11 cellular contexts compared by ENCODE assay signal in the genomic region with DNA sequence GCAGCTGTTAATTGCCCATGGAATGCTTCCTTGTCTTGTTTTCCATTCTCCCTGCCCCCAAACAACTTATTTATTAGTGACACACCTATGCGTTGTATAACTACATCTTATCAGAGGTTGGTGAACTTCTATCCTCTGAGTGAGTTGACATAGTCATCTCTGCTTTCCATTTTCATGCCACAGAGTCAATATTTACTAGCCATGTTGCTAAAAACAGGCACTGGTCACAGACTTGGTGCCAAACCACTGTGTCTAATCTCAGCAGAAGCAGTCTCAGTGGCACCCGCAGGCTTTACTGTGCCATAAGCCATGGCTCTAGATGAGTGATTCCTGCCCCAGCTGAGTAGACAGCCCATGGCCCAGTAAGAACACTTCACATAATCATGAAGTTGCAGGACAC. TPM values are rescaled to one million over a fixed set of nuclear protein-coding genes. Genes with fewer than 3 reads are reported as not detected.
A peak's percentile ranks its signal among the peaks of the same experiment; 100 is the strongest.
DNase-seq lines count a peak whose midpoint lies in the region; ATAC-seq, FAIRE-seq and TF ChIP-seq lines count a peak whose summit lies in the region.
"Had no signal": no experiment of that assay in that cellular context is flagged by ENCODE, and none has a peak within 500 bp of the region (broad histone marks: within the 10 kb centered on the region; RNA-seq: fewer than 3 reads in every experiment).

No MANE protein-coding gene starts in this region.

- H3K4me3 ChIP-seq in Panc1 (ENCODE audit: low read depth in 2 of 2, low read length in 2 of 2) = no peak overlapping the region
- H3K4me3 ChIP-seq in HepG2 (replicated peaks in 1 of 3; ENCODE audit: insufficient read depth in 1 of 3, low read depth in 2 of 3, low read length in 3 of 3) = no peak overlapping the region

- no peak overlapping the region for H3K27ac ChIP-seq in Panc1 (ENCODE audit: low read length)
- H3K27ac ChIP-seq in HepG2 (ENCODE audit: extremely low read length, insufficient read depth, low read length) = no peak overlapping the region
- H3K27ac ChIP-seq: neutrophil had no signal

- peak overlapping the region; percentile 13; the same call in 1 of the 2 replicates for H3K4me2 ChIP-seq in HepG2 (ENCODE audit: low read depth, low read length)

- FAIRE-seq in HepG2 (lab: Jason Lieb, UNC) = no peak

- ATAC-seq in GM21786 (IDR thresholded peaks at IDR 0.05; ENCODE audit: unreplicated experiment) = peak; percentile 79
- ATAC-seq in Panc1 = peak; percentile 32; the same call in 1 of the 2 replicates
- peak; percentile 49 for ATAC-seq in HepG2

- H3K36me3 ChIP-seq in Panc1 (ENCODE audit: control insufficient read depth, insufficient read depth, low read length) (no peaks in the 10 kb centered on the region), HepG2 (replicated peaks in 1 of 2; ENCODE audit: control insufficient read depth in 1 of 2, insufficient read depth in 2 of 2, low read length in 2 of 2) (no peaks in the 10 kb centered on the region)

- H3K9ac ChIP-seq in HepG2 (ENCODE audit: insufficient read depth, low read depth, low read length) = no peak overlapping the region

- WGBS in HepG2 (ENCODE audit: low lambda C conversion rate) = 0% methylated on average over 2 of the region's 2 CpGs

- no peak for TF ChIP-seq RAD21 in HepG2 (CRISPR knock-in tag; IDR thresholded peaks at IDR 0.05)

- no peaks in the 10 kb centered on the region for H3K79me2 ChIP-seq in HepG2 (ENCODE audit: insufficient read depth, low read length)

- DNase-seq in AG08395 (ENCODE audit: low spot score) (peak; percentile 44), Panc1 (ENCODE audit: low read depth, low spot score) (peak; percentile 62), HepG2 (ENCODE audit: low spot score) (peak; percentile 64), Ammon's horn (ENCODE audit: low spot score) (no peak), NCI-H146 treated with DMSO at 0.1 percent for 48 hours (lab: John Stamatoyannopoulos, UW; ENCODE audit: unreplicated experiment) (no peak), NCI-H1105 (lab: John Stamatoyannopoulos, UW) (no peak)
- DNase-seq in activated naive CD4-positive, alpha-beta T cell treated with anti-CD3 and anti-CD28 coated beads, Interleukin-2, amount 50 U/mL, for 16 hours = no peak
- DNase-seq: activated CD4-positive, CD25-positive, alpha-beta regulatory T cell treated with anti-CD3 and anti-CD28 coated beads, Interleukin-2, amount 50 U/mL, for 72 hours; AML-193 had no signal

- H3K27me3 ChIP-seq in Panc1 (ENCODE audit: control insufficient read depth, insufficient read depth, low read length) = no peaks in the 10 kb centered on the region
- no peaks in the 10 kb centered on the region; a peak in 1 of 5 replicates for H3K27me3 ChIP-seq in HepG2 (ENCODE audit: control insufficient read depth in 1 of 2, insufficient read depth in 2 of 2, low read length in 2 of 2)
- H3K27me3 ChIP-seq: neutrophil had no signal

- H2AFZ ChIP-seq in HepG2 (ENCODE audit: low read length) = no peak overlapping the region

- no peaks in the 10 kb centered on the region for H4K20me1 ChIP-seq in HepG2 (ENCODE audit: insufficient read depth, low read length)

- TF ChIP-seq EP300 in HepG2 (IDR thresholded peaks at IDR 0.05; ENCODE audit: low read depth in 2 of 2, low read length in 2 of 2) (no peak; a peak in 1 of 4 replicates), HepG2 (CRISPR knock-in tag; IDR thresholded peaks at IDR 0.05; ENCODE audit: borderline replicate concordance) (no peak)

- POLR2A ChIA-PET in Panc1 (lab: Charles Lee) (no interaction called here), HepG2 (lab: Yijun Ruan, JAX) (no interaction called here)

- TF ChIP-seq POLR2A in HepG2 (IDR thresholded peaks at IDR 0.05; ENCODE audit: insufficient read depth in 1 of 2, low read depth in 2 of 2, low read length in 2 of 2) = no peak

- H3K4me1 ChIP-seq in Panc1 (ENCODE audit: control insufficient read depth, insufficient read depth, low read length) (peaks cover 11% of the 10 kb centered on the region), HepG2 (ENCODE audit: insufficient read depth, low read length) (peaks cover 43% of the 10 kb centered on the region)

- intact Hi-C loops in Panc1 (cut with micrococcal nuclease; ENCODE audit: unreplicated experiment) = no loop called here
- intact Hi-C loops in HepG2 (cut with micrococcal nuclease; ENCODE audit: unreplicated experiment) = no loop called here

- H3K9me3 ChIP-seq in Panc1 (ENCODE audit: control insufficient read depth, insufficient read depth, low read depth, low read length) (peaks cover 3% of the 10 kb centered on the region; the same call in 1 of the 2 replicates), HepG2 (ENCODE audit: low read length) (peaks cover 8% of the 10 kb centered on the region; the same call in 1 of the 2 replicates)
- H3K9me3 ChIP-seq: neutrophil had no signal

- CTCF ChIA-PET in Panc1 (lab: Charles Lee) (no interaction called here), HepG2 (lab: Yijun Ruan, JAX; ENCODE audit: low intra/inter-chr PET ratio, low total read pairs) (no interaction called here)

- TF ChIP-seq CTCF in Panc1 (IDR thresholded peaks at IDR 0.05) (no peak), HepG2 (CRISPR knock-in tag; IDR thresholded peaks at IDR 0.05) (no peak)

- in situ Hi-C loops in Panc1 (cut with HindIII; ENCODE audit: low pct_unique_long_range_greater_than_20kb, low sequenced_read_pairs) = no loop called here
- in situ Hi-C loops in HepG2 (cut with HindIII; ENCODE audit: extremely low pct_ligation_motif_present, low pct_unique_long_range_greater_than_20kb) = no loop called here

- BruUV-seq in Panc1 (replicated peaks; lab: Mats Ljungman, UMichigan) (no TSS peak), HepG2 (replicated peaks; lab: Mats Ljungman, UMichigan) (no TSS peak)

TF ChIP-seq in HepG2, 621 proteins besides CTCF, POLR2A, EP300 and RAD21 (continues in another document):
- TF ChIP-seq, protein P1, sequence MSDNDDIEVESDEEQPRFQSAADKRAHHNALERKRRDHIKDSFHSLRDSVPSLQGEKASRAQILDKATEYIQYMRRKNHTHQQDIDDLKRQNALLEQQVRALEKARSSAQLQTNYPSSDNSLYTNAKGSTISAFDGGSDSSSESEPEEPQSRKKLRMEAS (IDR thresholded peaks at IDR 0.05) = no peak
- no peak for TF ChIP-seq PAWR (CRISPR knock-in tag; IDR thresholded peaks at IDR 0.05; ENCODE audit: borderline replicate concordance)
- TF ChIP-seq GATA4 (IDR thresholded peaks at IDR 0.05; ENCODE audit: borderline replicate concordance, low read depth) = no peak; the same call in 1 of the 2 replicates
- TF ChIP-seq FOXK1 (CRISPR knock-in tag; IDR thresholded peaks at IDR 0.05; ENCODE audit: borderline replicate concordance, low read depth) = peak; percentile 34; the same call in 1 of the 2 replicates
- no peak for TF ChIP-seq ZNF562 (CRISPR knock-in tag; IDR thresholded peaks at IDR 0.05; ENCODE audit: borderline replicate concordance)
- TF ChIP-seq SRSF4 (IDR thresholded peaks at IDR 0.05; ENCODE audit: low read depth, low read length, poor library complexity, severe bottlenecking) = no peak
- no peak for TF ChIP-seq ZNF703 (CRISPR knock-in tag; IDR thresholded peaks at IDR 0.05; ENCODE audit: borderline replicate concordance)
- TF ChIP-seq RFX1 (IDR thresholded peaks at IDR 0.05) = peak; percentile 22; the same call in 1 of the 2 replicates
- TF ChIP-seq SKI (IDR thresholded peaks at IDR 0.05; ENCODE audit: partially characterized antibody) = peak; percentile 61
- TF ChIP-seq ZFX (CRISPR knock-in tag; IDR thresholded peaks at IDR 0.05; ENCODE audit: low read depth) = no peak
- peak; percentile 29; the same call in 1 of the 2 replicates for TF ChIP-seq TBX3 (IDR thresholded peaks at IDR 0.05; ENCODE audit: borderline replicate concordance)
- TF ChIP-seq ZNF547 (CRISPR knock-in tag; IDR thresholded peaks at IDR 0.05) = no peak
- TF ChIP-seq RXRB (CRISPR knock-in tag; IDR thresholded peaks at IDR 0.05; ENCODE audit: borderline replicate concordance) = peak; percentile 66; the same call in 1 of the 2 replicates
- TF ChIP-seq ZBTB20 (CRISPR knock-in tag; IDR thresholded peaks at IDR 0.05; ENCODE audit: borderline replicate concordance, low read depth) = no peak; the same call in 1 of the 2 replicates

RNA-seq across cellular contexts. Expression of a gene that starts 26.5 kb away (rescaled TPM):
- total RNA-seq in Panc1 (2021; ENCODE audit: unreplicated experiment) = 10.2 TPM
- polyA plus RNA-seq in Panc1 (2012; ENCODE audit: insufficient read length) = 10.3 TPM
- 0.14 and 0.33 TPM in 2 replicates for total RNA-seq in HepG2 (2016; rRNA removed; fragmentation: Illumina TruSeq; extraction: Trizol)
- not detected in 2 replicates for total RNA-seq in HepG2 (2016; cell fraction: cytosol; rRNA removed; fragmentation: Illumina TruSeq; extraction: Trizol; ENCODE audit: low read depth)
- 0.09 TPM in 1 of 2 replicates, not detected in the other for total RNA-seq in HepG2 (2016; cell fraction: insoluble cytoplasmic fraction; rRNA removed; fragmentation: Illumina TruSeq; extraction: Trizol)
- not detected in 2 replicates for total RNA-seq in HepG2 (2016; cell fraction: membrane; rRNA removed; fragmentation: Illumina TruSeq; extraction: Trizol)
- total RNA-seq in HepG2 (2016; cell fraction: nucleus; rRNA removed; fragmentation: Illumina TruSeq; extraction: Trizol) = not detected in 2 replicates
- 0.63 and 1.3 TPM in 2 replicates for polyA plus RNA-seq in HepG2 (2011; rRNA removed)
- polyA plus RNA-seq in HepG2 (2011; cell fraction: cytosol; rRNA removed) = 0.43 and 1.0 TPM in 2 replicates
- polyA plus RNA-seq in HepG2 (2011; cell fraction: nucleus; rRNA removed) = 1.5 and 4.0 TPM in 2 replicates
- polyA plus RNA-seq in HepG2 (2012) = 1.0 and 1.1 TPM in 2 replicates
- polyA plus RNA-seq in HepG2 (2016; cell fraction: cytosol; fragmentation: Illumina TruSeq; extraction: Trizol; ENCODE audit: low read depth) = not detected in 2 replicates
- 0.14 TPM in 1 of 2 replicates, not detected in the other for polyA plus RNA-seq in HepG2 (2016; cell fraction: insoluble cytoplasmic fraction; fragmentation: Illumina TruSeq; extraction: Trizol; ENCODE audit: low read depth)
- not detected in 2 replicates for polyA plus RNA-seq in HepG2 (2016; cell fraction: membrane; fragmentation: Illumina TruSeq; extraction: Trizol; ENCODE audit: low read depth)
- polyA plus RNA-seq in HepG2 (2016; cell fraction: nucleus; fragmentation: Illumina TruSeq; extraction: Trizol; ENCODE audit: insufficient read depth, low read depth) = 0.13 and 0.64 TPM in 2 replicates
- 0.74 and 9.0 TPM in 2 replicates for polyA minus RNA-seq in HepG2 (2011; rRNA and poly(A)+ RNA removed; ENCODE audit: low replicate concordance)
- 0.69 and 0.97 TPM in 2 replicates for polyA minus RNA-seq in HepG2 (2011; cell fraction: cytosol; rRNA and poly(A)+ RNA removed)
- polyA minus RNA-seq in HepG2 (2011; cell fraction: nucleus; rRNA and poly(A)+ RNA removed) = 1.5 and 2.6 TPM in 2 replicates

Comparison
In these comparisons a context has a peak if more than half of its experiments do, and no peak if none do; other contexts are left out.
1. DNase-seq: peak in AG08395 (single experiment), Panc1 (single experiment) and HepG2 (single experiment); none in activated naive CD4-positive, alpha-beta T cell treated with anti-CD3 and anti-CD28 coated beads, Interleukin-2, amount 50 U/mL, for 16 hours (single experiment), Ammon's horn (single experiment), NCI-H146 treated with DMSO at 0.1 percent for 48 hours (single experiment) and NCI-H1105 (single experiment).
2. Peak in every context shown above with its lines, with median percentiles within 50 percentile points of each other: ATAC-seq.